ENCODE assay signal across 4 cellular contexts in genomic region chr11:124783002-124783401, GRCh38.
TF ChIP-seq lines count a peak whose summit lies in the region.

No MANE protein-coding gene starts in this region.

TF ChIP-seq in SK-N-SH, 30 proteins besides CTCF, POLR2A, EP300 and RAD21:
- TF ChIP-seq MXI1 (IDR thresholded peaks at IDR 0.05; ENCODE audit: low read depth, low read length), result no peak
- TF ChIP-seq, protein P1, sequence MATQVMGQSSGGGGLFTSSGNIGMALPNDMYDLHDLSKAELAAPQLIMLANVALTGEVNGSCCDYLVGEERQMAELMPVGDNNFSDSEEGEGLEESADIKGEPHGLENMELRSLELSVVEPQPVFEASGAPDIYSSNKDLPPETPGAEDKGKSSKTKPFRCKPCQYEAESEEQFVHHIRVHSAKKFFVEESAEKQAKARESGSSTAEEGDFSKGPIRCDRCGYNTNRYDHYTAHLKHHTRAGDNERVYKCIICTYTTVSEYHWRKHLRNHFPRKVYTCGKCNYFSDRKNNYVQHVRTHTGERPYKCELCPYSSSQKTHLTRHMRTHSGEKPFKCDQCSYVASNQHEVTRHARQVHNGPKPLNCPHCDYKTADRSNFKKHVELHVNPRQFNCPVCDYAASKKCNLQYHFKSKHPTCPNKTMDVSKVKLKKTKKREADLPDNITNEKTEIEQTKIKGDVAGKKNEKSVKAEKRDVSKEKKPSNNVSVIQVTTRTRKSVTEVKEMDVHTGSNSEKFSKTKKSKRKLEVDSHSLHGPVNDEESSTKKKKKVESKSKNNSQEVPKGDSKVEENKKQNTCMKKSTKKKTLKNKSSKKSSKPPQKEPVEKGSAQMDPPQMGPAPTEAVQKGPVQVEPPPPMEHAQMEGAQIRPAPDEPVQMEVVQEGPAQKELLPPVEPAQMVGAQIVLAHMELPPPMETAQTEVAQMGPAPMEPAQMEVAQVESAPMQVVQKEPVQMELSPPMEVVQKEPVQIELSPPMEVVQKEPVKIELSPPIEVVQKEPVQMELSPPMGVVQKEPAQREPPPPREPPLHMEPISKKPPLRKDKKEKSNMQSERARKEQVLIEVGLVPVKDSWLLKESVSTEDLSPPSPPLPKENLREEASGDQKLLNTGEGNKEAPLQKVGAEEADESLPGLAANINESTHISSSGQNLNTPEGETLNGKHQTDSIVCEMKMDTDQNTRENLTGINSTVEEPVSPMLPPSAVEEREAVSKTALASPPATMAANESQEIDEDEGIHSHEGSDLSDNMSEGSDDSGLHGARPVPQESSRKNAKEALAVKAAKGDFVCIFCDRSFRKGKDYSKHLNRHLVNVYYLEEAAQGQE (IDR thresholded peaks at IDR 0.05; ENCODE audit: low read depth, low read length), result peak; percentile 58; the same call in 1 of the 2 replicates
- TF ChIP-seq PBX3 (IDR thresholded peaks at IDR 0.05), result no peak
- no peak for TF ChIP-seq RXRA (IDR thresholded peaks at IDR 0.05; ENCODE audit: borderline replicate concordance, low read depth)
- TF ChIP-seq FOXM1 (IDR thresholded peaks at IDR 0.05; ENCODE audit: low read depth), result no peak
- no peak for TF ChIP-seq NFIC (IDR thresholded peaks at IDR 0.05; ENCODE audit: borderline replicate concordance)

TF ChIP-seq in SK-N-SH treated with all-trans-retinoic acid at 6 μM for 48 hours, 23 proteins besides CTCF, POLR2A, EP300 and RAD21 (continues in another document):
- TF ChIP-seq ZC3H10 (CRISPR knock-in tag; IDR thresholded peaks at IDR 0.05) (no peak), ZFP30 (CRISPR knock-in tag; IDR thresholded peaks at IDR 0.05) (no peak), CSRNP3 (CRISPR knock-in tag; IDR thresholded peaks at IDR 0.05) (no peak), ESRRG (CRISPR knock-in tag; IDR thresholded peaks at IDR 0.05) (no peak), BACH2 (CRISPR knock-in tag; IDR thresholded peaks at IDR 0.05; ENCODE audit: borderline replicate concordance) (no peak), CSDC2 (CRISPR knock-in tag; IDR thresholded peaks at IDR 0.05) (no peak), OSR1 (CRISPR knock-in tag; IDR thresholded peaks at IDR 0.05) (no peak), ZNF8 (CRISPR knock-in tag; IDR thresholded peaks at IDR 0.05) (no peak), RARB (CRISPR knock-in tag; IDR thresholded peaks at IDR 0.05) (no peak)
- TF ChIP-seq, protein P2, sequence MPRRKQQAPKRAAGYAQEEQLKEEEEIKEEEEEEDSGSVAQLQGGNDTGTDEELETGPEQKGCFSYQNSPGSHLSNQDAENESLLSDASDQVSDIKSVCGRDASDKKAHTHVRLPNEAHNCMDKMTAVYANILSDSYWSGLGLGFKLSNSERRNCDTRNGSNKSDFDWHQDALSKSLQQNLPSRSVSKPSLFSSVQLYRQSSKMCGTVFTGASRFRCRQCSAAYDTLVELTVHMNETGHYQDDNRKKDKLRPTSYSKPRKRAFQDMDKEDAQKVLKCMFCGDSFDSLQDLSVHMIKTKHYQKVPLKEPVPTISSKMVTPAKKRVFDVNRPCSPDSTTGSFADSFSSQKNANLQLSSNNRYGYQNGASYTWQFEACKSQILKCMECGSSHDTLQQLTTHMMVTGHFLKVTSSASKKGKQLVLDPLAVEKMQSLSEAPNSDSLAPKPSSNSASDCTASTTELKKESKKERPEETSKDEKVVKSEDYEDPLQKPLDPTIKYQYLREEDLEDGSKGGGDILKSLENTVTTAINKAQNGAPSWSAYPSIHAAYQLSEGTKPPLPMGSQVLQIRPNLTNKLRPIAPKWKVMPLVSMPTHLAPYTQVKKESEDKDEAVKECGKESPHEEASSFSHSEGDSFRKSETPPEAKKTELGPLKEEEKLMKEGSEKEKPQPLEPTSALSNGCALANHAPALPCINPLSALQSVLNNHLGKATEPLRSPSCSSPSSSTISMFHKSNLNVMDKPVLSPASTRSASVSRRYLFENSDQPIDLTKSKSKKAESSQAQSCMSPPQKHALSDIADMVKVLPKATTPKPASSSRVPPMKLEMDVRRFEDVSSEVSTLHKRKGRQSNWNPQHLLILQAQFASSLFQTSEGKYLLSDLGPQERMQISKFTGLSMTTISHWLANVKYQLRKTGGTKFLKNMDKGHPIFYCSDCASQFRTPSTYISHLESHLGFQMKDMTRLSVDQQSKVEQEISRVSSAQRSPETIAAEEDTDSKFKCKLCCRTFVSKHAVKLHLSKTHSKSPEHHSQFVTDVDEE (CRISPR knock-in tag; IDR thresholded peaks at IDR 0.05), result no peak
- TF ChIP-seq, protein P3, sequence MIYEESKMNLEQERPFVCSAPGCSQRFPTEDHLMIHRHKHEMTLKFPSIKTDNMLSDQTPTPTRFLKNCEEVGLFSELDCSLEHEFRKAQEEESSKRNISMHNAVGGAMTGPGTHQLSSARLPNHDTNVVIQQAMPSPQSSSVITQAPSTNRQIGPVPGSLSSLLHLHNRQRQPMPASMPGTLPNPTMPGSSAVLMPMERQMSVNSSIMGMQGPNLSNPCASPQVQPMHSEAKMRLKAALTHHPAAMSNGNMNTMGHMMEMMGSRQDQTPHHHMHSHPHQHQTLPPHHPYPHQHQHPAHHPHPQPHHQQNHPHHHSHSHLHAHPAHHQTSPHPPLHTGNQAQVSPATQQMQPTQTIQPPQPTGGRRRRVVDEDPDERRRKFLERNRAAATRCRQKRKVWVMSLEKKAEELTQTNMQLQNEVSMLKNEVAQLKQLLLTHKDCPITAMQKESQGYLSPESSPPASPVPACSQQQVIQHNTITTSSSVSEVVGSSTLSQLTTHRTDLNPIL (CRISPR knock-in tag; IDR thresholded peaks at IDR 0.05; ENCODE audit: low read depth), result no peak

TF ChIP-seq in GM23338, 12 proteins besides CTCF, POLR2A, EP300 and RAD21:
- TF ChIP-seq, protein P1 (IDR thresholded peaks at IDR 0.05; ENCODE audit: unreplicated experiment), result peak; percentile 15
- TF ChIP-seq ETS1 (IDR thresholded peaks at IDR 0.05), result no peak

TF ChIP-seq in IMR-90, 13 proteins besides CTCF, POLR2A, EP300 and RAD21:
- TF ChIP-seq, protein P4, sequence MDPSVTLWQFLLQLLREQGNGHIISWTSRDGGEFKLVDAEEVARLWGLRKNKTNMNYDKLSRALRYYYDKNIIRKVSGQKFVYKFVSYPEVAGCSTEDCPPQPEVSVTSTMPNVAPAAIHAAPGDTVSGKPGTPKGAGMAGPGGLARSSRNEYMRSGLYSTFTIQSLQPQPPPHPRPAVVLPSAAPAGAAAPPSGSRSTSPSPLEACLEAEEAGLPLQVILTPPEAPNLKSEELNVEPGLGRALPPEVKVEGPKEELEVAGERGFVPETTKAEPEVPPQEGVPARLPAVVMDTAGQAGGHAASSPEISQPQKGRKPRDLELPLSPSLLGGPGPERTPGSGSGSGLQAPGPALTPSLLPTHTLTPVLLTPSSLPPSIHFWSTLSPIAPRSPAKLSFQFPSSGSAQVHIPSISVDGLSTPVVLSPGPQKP (IDR thresholded peaks at IDR 0.05; ENCODE audit: borderline replicate concordance, low read depth, low read length), result no peak
- TF ChIP-seq BHLHE40 (IDR thresholded peaks at IDR 0.05; ENCODE audit: low read depth, low read length), result no peak
- no peak for TF ChIP-seq USF2 (IDR thresholded peaks at IDR 0.05; ENCODE audit: low read depth, low read length)
